8 cellular contexts compared by ENCODE assay signal in genomic region chr5:91256142-91256524, GRCh38.
"Had no signal": no experiment of that assay in that cellular context is flagged by ENCODE, and none has a peak within 500 bp of the region (broad histone marks: within the 10 kb centered on the region; RNA-seq: fewer than 3 reads in every experiment).

No MANE protein-coding gene starts in this region.

- H3K9me3 ChIP-seq: HAP-1 had no signal

- H3K9ac ChIP-seq: GM23248 had no signal

- ATAC-seq: HCT116, HepG2 had no signal

- H3K36me3 ChIP-seq: HAP-1 had no signal

- FAIRE-seq: HepG2 had no signal

- H3K4me3 ChIP-seq: GM23248, HAP-1 had no signal

- DNase-seq: GM23248, GOT3, H7, KG1 had no signal

- H3K4me1 ChIP-seq: HAP-1 had no signal

- H2AFZ ChIP-seq: GM23248 had no signal

- H3K27ac ChIP-seq: GM23248, HL-60 had no signal
